8 cellular contexts compared by ENCODE assay signal in the genomic region with DNA sequence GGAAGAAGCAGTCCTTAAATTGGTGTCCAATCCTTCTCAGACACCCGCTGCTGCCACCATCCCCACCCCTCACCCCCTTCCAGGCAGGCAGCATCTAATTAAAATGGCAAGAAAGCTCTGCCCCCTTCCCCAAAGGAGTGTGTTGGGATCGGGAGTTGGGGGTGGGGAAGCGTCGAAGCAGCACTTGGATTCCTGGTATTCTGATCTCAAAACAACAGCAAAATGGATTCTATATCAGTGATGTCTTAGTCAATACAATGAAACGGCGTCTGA. TPM values are rescaled to one million over a fixed set of nuclear protein-coding genes. Genes with fewer than 3 reads are reported as not detected.
DNase-seq lines count a peak whose midpoint lies in the region; ATAC-seq and TF ChIP-seq lines count a peak whose summit lies in the region.

No MANE protein-coding gene starts in this region.

- TF ChIP-seq CTCF in heart left ventricle (IDR thresholded peaks at IDR 0.05) (no peak), mammary epithelial cell (conservative IDR thresholded peaks at IDR 0.05 in 1 of 2, IDR thresholded peaks at IDR 0.05 in 1 of 2; ENCODE audit: extremely low read depth in 1 of 2, insufficient read depth in 1 of 2, low read depth in 1 of 2, low read length in 2 of 2) (no peak)

- H3K36me3 ChIP-seq in heart left ventricle: no peaks in the 10 kb centered on the region
- no peaks in the 10 kb centered on the region for H3K36me3 ChIP-seq in mammary epithelial cell (ENCODE audit: insufficient read depth, low read length)
- no peaks in the 10 kb centered on the region for H3K36me3 ChIP-seq in mesendoderm (ENCODE audit: control insufficient read depth, insufficient read depth, low read length)
- no peaks in the 10 kb centered on the region for H3K36me3 ChIP-seq in urinary bladder (ENCODE audit: insufficient read depth)

- H2BK120ac ChIP-seq in mesendoderm (ENCODE audit: low read depth, low read length): no peak overlapping the region

- H3K27ac ChIP-seq in heart left ventricle (peak overlapping the region in 10 of 12 donors; percentile 35 to 92 (median 86)), mammary epithelial cell (ENCODE audit: insufficient read depth, low read depth, low read length) (no peak overlapping the region), mesendoderm (ENCODE audit: low read depth, low read length) (no peak overlapping the region), urinary bladder (ENCODE audit: low read depth) (no peak overlapping the region)

- BruUV-seq in mammary epithelial cell (replicated peaks; lab: Mats Ljungman, UMichigan): no TSS peak

- no peak overlapping the region for H2BK15ac ChIP-seq in mesendoderm (replicated peaks; ENCODE audit: low read depth)

- no peak overlapping the region for H2AK5ac ChIP-seq in mesendoderm (ENCODE audit: low read length)

- H3K9me3 ChIP-seq in heart left ventricle (no peaks in the 10 kb centered on the region), mammary epithelial cell (replicated peaks; ENCODE audit: insufficient read depth, low read length) (no peaks in the 10 kb centered on the region)

- in situ Hi-C loops in mammary epithelial cell (cut with MboI; ENCODE audit: low sequenced_read_pairs in 2 of 2): no loop called here

- no peak for DNase-seq in heart left ventricle
- DNase-seq in left ventricle myocardium superior: no peak
- no peak for DNase-seq in mammary epithelial cell
- peak; percentile 81 for DNase-seq in mesendoderm
- DNase-seq in NCI-H226: no peak

- H3K79me1 ChIP-seq in mesendoderm (ENCODE audit: low read length): no peaks in the 10 kb centered on the region

- peaks cover 0 to 6% (median 0%) of the 10 kb centered on the region in 9 donors for H3K27me3 ChIP-seq in heart left ventricle
- no peaks in the 10 kb centered on the region for H3K27me3 ChIP-seq in mammary epithelial cell (ENCODE audit: insufficient read depth, low read length)
- no peaks in the 10 kb centered on the region for H3K27me3 ChIP-seq in mesendoderm (ENCODE audit: insufficient read depth, low read length, poor library complexity)

- H4K8ac ChIP-seq in mesendoderm (ENCODE audit: low read depth, low read length): no peak overlapping the region

- H3K18ac ChIP-seq in mesendoderm (ENCODE audit: low read length): no peak overlapping the region

- peaks cover 0 to 59% (median 14%) of the 10 kb centered on the region in 12 donors for H3K4me1 ChIP-seq in heart left ventricle
- H3K4me1 ChIP-seq in mammary epithelial cell (ENCODE audit: insufficient read depth, low read length): peaks cover 10% of the 10 kb centered on the region
- peaks cover 8% of the 10 kb centered on the region for H3K4me1 ChIP-seq in mesendoderm (ENCODE audit: control insufficient read depth, low read depth, low read length)
- H3K4me1 ChIP-seq in urinary bladder (ENCODE audit: insufficient read depth): no peaks in the 10 kb centered on the region

- H3K56ac ChIP-seq in mesendoderm (ENCODE audit: low read length): peak overlapping the region; percentile 79

- no peak overlapping the region for H3K4ac ChIP-seq in mesendoderm (ENCODE audit: low read depth, low read length)

- intact Hi-C loops in heart left ventricle (cut with DNase I) (loop anchor here (5.0 to 10.0 kb wide), 12 partner anchors 41 to 281 kb away; no protein-coding TSS in a partner anchor), left ventricle myocardium superior (cut with micrococcal nuclease) (no loop called here), mammary epithelial cell (cut with micrococcal nuclease) (loop anchor here (2.0 kb wide), 1 partner anchor 174 kb away; no protein-coding TSS in a partner anchor)

- no peak for TF ChIP-seq POLR2A in heart left ventricle (IDR thresholded peaks at IDR 0.05)

- H3K4me3 ChIP-seq in heart left ventricle (peak overlapping the region; percentile 62 to 83 (median 76)), mammary epithelial cell (replicated peaks in 1 of 3; ENCODE audit: insufficient read depth in 1 of 3, low read depth in 2 of 3, low read length in 3 of 3) (peak overlapping the region; percentile 82 to 87 (median 86)), mesendoderm (ENCODE audit: low read length) (peak overlapping the region; percentile 7), urinary bladder (ENCODE audit: low read depth, low read length) (peak overlapping the region; percentile 71)

- dilution Hi-C loops in mammary epithelial cell (cut with HindIII; ENCODE audit: low sequenced_read_pairs): no loop called here

- no peak overlapping the region for H3K23ac ChIP-seq in mesendoderm (ENCODE audit: low read length)

- no peak overlapping the region for H2BK5ac ChIP-seq in mesendoderm (ENCODE audit: low read length)

- peaks cover 30% of the 10 kb centered on the region for H3K79me2 ChIP-seq in mammary epithelial cell (ENCODE audit: insufficient read depth, low read length)
- peaks cover 14% of the 10 kb centered on the region for H3K79me2 ChIP-seq in mesendoderm (ENCODE audit: control insufficient read depth, insufficient read depth, low read length)

- 1 to 3% (median 2%) methylated on average over 6 of the region's 6 CpGs for WGBS in heart left ventricle, 4 donors
- WGBS in mammary epithelial cell (ENCODE audit: low coverage, missing lambda C conversion rate): 7% methylated on average over 3 of the region's 6 CpGs
- no CpG with 5 or more reads among the region's 6 CpGs for WGBS in mesendoderm (ENCODE audit: extremely low coverage, insufficient coverage, low lambda C conversion rate)
- WGBS in urinary bladder: 3% methylated on average over 6 of the region's 6 CpGs

- peak overlapping the region; percentile 97 for H2AFZ ChIP-seq in mammary epithelial cell (ENCODE audit: low read depth, low read length)

- H4K20me1 ChIP-seq in mammary epithelial cell (ENCODE audit: insufficient read depth, low read length): no peaks in the 10 kb centered on the region

- H4K5ac ChIP-seq in mesendoderm (ENCODE audit: low read length): no peak overlapping the region

- ATAC-seq in heart left ventricle: no peak
- ATAC-seq in left ventricle myocardium superior: no peak
- no peak for ATAC-seq in HG03175 (IDR thresholded peaks at IDR 0.05; ENCODE audit: unreplicated experiment)
- ATAC-seq in GM19455 (IDR thresholded peaks at IDR 0.05; ENCODE audit: unreplicated experiment): no peak

- CTCF ChIA-PET in mammary epithelial cell (lab: Charles Lee; ENCODE audit: low non-redundant PET): no interaction called here

- H3K9ac ChIP-seq in mammary epithelial cell (ENCODE audit: insufficient read depth, low read length) (no peak overlapping the region), mesendoderm (ENCODE audit: low read length) (peak overlapping the region; percentile 60)

- H3K4me2 ChIP-seq in mammary epithelial cell (ENCODE audit: insufficient read depth, low read depth, low read length): peak overlapping the region; percentile 91
- H3K4me2 ChIP-seq in mesendoderm (ENCODE audit: low read length): peak overlapping the region; percentile 39

RNA-seq across cellular contexts. Expression of a gene that starts 1.4 kb away (rescaled TPM):
- 10 to 100 TPM; 12.3 to 51.6 (median 32.4) TPM for total RNA-seq in heart left ventricle
- polyA plus RNA-seq in heart left ventricle: 10 to 100 TPM; 12.5 to 19.2 TPM
- 32.7 TPM for total RNA-seq in left ventricle myocardium superior
- total RNA-seq in mammary epithelial cell: 1 to 10 TPM; 7.5 to 9.7 TPM
- polyA plus RNA-seq in mammary epithelial cell: 3.5 TPM
- 76.6 TPM for polyA minus RNA-seq in mammary epithelial cell
- polyA plus RNA-seq in mesendoderm (2013, experiment 1 of 2): 32.3 TPM
- 33.3 TPM for polyA plus RNA-seq in mesendoderm (2013, experiment 2 of 2)
- total RNA-seq in urinary bladder: 26.6 TPM
- 6.5 TPM for polyA plus RNA-seq in urinary bladder

Comparison
In these comparisons a context has a peak if more than half of its experiments do, and no peak if none do; other contexts are left out.
1. H3K27ac ChIP-seq: peak in heart left ventricle (10 of 12); none in mammary epithelial cell (single experiment), mesendoderm (single experiment) and urinary bladder (single experiment).
2. H3K4me3 ChIP-seq: peak in every context shown above with its lines; median percentile 86 in mammary epithelial cell; 76 in heart left ventricle; 71 in urinary bladder; 7 in mesendoderm.